ENCODE assay signal across 1 cellular context in genomic region chr5:10648806-10649517, GRCh38.
TF ChIP-seq lines count a peak whose summit lies in the region.

No MANE protein-coding gene starts in this region.

TF ChIP-seq in WTC11, 78 proteins besides CTCF, POLR2A, EP300 and RAD21 (continued from another document):
- TF ChIP-seq HMGXB4 (CRISPR knock-in tag; IDR thresholded peaks at IDR 0.05) (no peak), E2F1 (CRISPR knock-in tag; IDR thresholded peaks at IDR 0.05) (no peak), ZNF317 (CRISPR knock-in tag; IDR thresholded peaks at IDR 0.05; ENCODE audit: borderline replicate concordance, low read depth) (no peak), TP53 (CRISPR knock-in tag; IDR thresholded peaks at IDR 0.05) (no peak), SP1 (CRISPR knock-in tag; conservative IDR thresholded peaks at IDR 0.05) (no peak), IRF1 (CRISPR knock-in tag; IDR thresholded peaks at IDR 0.05) (no peak), NR2C2 (CRISPR knock-in tag; IDR thresholded peaks at IDR 0.05) (no peak), ZBTB43 (CRISPR knock-in tag; IDR thresholded peaks at IDR 0.05) (no peak)
- TF ChIP-seq, protein P1, sequence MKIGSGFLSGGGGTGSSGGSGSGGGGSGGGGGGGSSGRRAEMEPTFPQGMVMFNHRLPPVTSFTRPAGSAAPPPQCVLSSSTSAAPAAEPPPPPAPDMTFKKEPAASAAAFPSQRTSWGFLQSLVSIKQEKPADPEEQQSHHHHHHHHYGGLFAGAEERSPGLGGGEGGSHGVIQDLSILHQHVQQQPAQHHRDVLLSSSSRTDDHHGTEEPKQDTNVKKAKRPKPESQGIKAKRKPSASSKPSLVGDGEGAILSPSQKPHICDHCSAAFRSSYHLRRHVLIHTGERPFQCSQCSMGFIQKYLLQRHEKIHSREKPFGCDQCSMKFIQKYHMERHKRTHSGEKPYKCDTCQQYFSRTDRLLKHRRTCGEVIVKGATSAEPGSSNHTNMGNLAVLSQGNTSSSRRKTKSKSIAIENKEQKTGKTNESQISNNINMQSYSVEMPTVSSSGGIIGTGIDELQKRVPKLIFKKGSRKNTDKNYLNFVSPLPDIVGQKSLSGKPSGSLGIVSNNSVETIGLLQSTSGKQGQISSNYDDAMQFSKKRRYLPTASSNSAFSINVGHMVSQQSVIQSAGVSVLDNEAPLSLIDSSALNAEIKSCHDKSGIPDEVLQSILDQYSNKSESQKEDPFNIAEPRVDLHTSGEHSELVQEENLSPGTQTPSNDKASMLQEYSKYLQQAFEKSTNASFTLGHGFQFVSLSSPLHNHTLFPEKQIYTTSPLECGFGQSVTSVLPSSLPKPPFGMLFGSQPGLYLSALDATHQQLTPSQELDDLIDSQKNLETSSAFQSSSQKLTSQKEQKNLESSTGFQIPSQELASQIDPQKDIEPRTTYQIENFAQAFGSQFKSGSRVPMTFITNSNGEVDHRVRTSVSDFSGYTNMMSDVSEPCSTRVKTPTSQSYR (CRISPR knock-in tag; IDR thresholded peaks at IDR 0.05), result no peak
- TF ChIP-seq, protein P2, sequence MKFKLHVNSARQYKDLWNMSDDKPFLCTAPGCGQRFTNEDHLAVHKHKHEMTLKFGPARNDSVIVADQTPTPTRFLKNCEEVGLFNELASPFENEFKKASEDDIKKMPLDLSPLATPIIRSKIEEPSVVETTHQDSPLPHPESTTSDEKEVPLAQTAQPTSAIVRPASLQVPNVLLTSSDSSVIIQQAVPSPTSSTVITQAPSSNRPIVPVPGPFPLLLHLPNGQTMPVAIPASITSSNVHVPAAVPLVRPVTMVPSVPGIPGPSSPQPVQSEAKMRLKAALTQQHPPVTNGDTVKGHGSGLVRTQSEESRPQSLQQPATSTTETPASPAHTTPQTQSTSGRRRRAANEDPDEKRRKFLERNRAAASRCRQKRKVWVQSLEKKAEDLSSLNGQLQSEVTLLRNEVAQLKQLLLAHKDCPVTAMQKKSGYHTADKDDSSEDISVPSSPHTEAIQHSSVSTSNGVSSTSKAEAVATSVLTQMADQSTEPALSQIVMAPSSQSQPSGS (CRISPR knock-in tag; IDR thresholded peaks at IDR 0.05; ENCODE audit: borderline replicate concordance, low read depth), result no peak
